In genomic region chr14:43014338-43014737, GRCh38 we compare ENCODE assay signal across 7 cellular contexts.
"Had no signal": no experiment of that assay in that cellular context is flagged by ENCODE, and none has a peak within 500 bp of the region (broad histone marks: within the 10 kb centered on the region; RNA-seq: fewer than 3 reads in every experiment).

No MANE protein-coding gene starts in this region.

- H3K9ac ChIP-seq: KMS-11 had no signal

- H3K4me3 ChIP-seq: K562 had no signal

- ATAC-seq: K562 had no signal

- H3K27ac ChIP-seq: HL-60, KMS-11 had no signal

- DNase-seq: IMR-90, KBM-7, KG1 had no signal

- H3K4me2 ChIP-seq: KMS-11 had no signal

- FAIRE-seq: HTR-8/SVneo, K562 had no signal
